Comparison of ENCODE assay signal across 17 cellular contexts in genomic region chr20:20014659-20015058, GRCh38. TPM values are rescaled to one million over a fixed set of nuclear protein-coding genes. Genes with fewer than 3 reads are reported as not detected.
A peak's percentile ranks its signal among the peaks of the same experiment; 100 is the strongest.
DNase-seq lines count a peak whose midpoint lies in the region; ATAC-seq and TF ChIP-seq lines count a peak whose summit lies in the region.
"Had no signal": no experiment of that assay in that cellular context is flagged by ENCODE, and none has a peak within 500 bp of the region (broad histone marks: within the 10 kb centered on the region; RNA-seq: fewer than 3 reads in every experiment).

No MANE protein-coding gene starts in this region.

- H3K27ac ChIP-seq in A673 (ENCODE audit: low read depth, low read length, poor library complexity, severe bottlenecking) (no peak overlapping the region), Karpas-422 (ENCODE audit: low read length) (no peak overlapping the region), brain microvascular endothelial cell (no peak overlapping the region)
- H3K27ac ChIP-seq: epithelial cell of prostate, suprapubic skin had no signal

- peaks cover 3% of the 10 kb centered on the region for H3K27me3 Mint-ChIP-seq in activated CD8-positive, alpha-beta T cell treated with anti-CD3 and anti-CD28 coated beads, Interleukin-2, amount 10 ng/mL, durations not matched to agents 7 days and 5 days (ENCODE audit: low read depth)

- H4K20me1 ChIP-seq in Karpas-422 (ENCODE audit: insufficient read depth, low read depth, low read length), result peaks cover 17% of the 10 kb centered on the region

- peaks cover 25% of the 10 kb centered on the region for H3K79me2 ChIP-seq in Karpas-422 (ENCODE audit: low read length)

- DNase-seq in SIG-M5 treated with dmso at 0.1 percent for 504 hours (lab: John Stamatoyannopoulos, UW; ENCODE audit: unreplicated experiment) (peak; percentile 32), SIG-M5 (lab: John Stamatoyannopoulos, UW) (no peak), A673 (ENCODE audit: low spot score) (peak; percentile 16), Karpas-422 (no peak), brain microvascular endothelial cell (no peak), kidney tubule cell (ENCODE audit: low spot score) (no peak)
- peak; percentile 28 for DNase-seq in activated CD8-positive, alpha-beta T cell treated with anti-CD3 and anti-CD28 coated beads, Interleukin-2, amount 10 ng/mL, durations not matched to agents 7 days and 5 days
- no peak for DNase-seq in activated CD4-positive, CD25-positive, alpha-beta regulatory T cell treated with anti-CD3 and anti-CD28 coated beads, Interleukin-2, amount 50 U/mL, for 72 hours
- DNase-seq: activated CD8-positive, alpha-beta memory T cell treated with anti-CD3 and anti-CD28 coated beads, Interleukin-2, amount 50 U/mL, for 48 hours; DMS79 treated with DMSO at 0.1 percent for 48 hours; NCI-H526 treated with DMSO at 0.1 percent for 48 hours; SHP77 had no signal

- H3K27me3 ChIP-seq in A673 (replicated peaks; ENCODE audit: insufficient read depth, low read depth, low read length, poor library complexity) (no peaks in the 10 kb centered on the region), Karpas-422 (ENCODE audit: low read length) (no peaks in the 10 kb centered on the region), brain microvascular endothelial cell (replicated peaks) (no peaks in the 10 kb centered on the region)
- H3K27me3 ChIP-seq: suprapubic skin had no signal

- in situ Hi-C loops in brain microvascular endothelial cell (cut with HindIII; ENCODE audit: low pct_ligation_motif_present, low sequenced_read_pairs), result no loop called here

- H3K9me3 Mint-ChIP-seq in activated CD8-positive, alpha-beta T cell treated with anti-CD3 and anti-CD28 coated beads, Interleukin-2, amount 10 ng/mL, durations not matched to agents 7 days and 5 days (ENCODE audit: insufficient read depth), result no peaks in the 10 kb centered on the region

- intact Hi-C loops in A673 (cut with micrococcal nuclease; ENCODE audit: unreplicated experiment), result no loop called here

- peaks cover 14% of the 10 kb centered on the region for H3K36me3 Mint-ChIP-seq in activated CD8-positive, alpha-beta T cell treated with anti-CD3 and anti-CD28 coated beads, Interleukin-2, amount 10 ng/mL, durations not matched to agents 7 days and 5 days (ENCODE audit: low read depth)

- no peak for ATAC-seq in activated CD8-positive, alpha-beta T cell treated with anti-CD3 and anti-CD28 coated beads, Interleukin-2, amount 10 ng/mL, durations not matched to agents 7 days and 5 days

- H3K4me1 Mint-ChIP-seq in activated CD8-positive, alpha-beta T cell treated with anti-CD3 and anti-CD28 coated beads, Interleukin-2, amount 10 ng/mL, durations not matched to agents 7 days and 5 days (ENCODE audit: low read depth), result peaks cover 30% of the 10 kb centered on the region

- no peak overlapping the region for H3K27ac Mint-ChIP-seq in activated CD8-positive, alpha-beta T cell treated with anti-CD3 and anti-CD28 coated beads, Interleukin-2, amount 10 ng/mL, durations not matched to agents 7 days and 5 days

- no peak overlapping the region for H3K4me2 ChIP-seq in Karpas-422 (ENCODE audit: low read depth, low read length, poor library complexity, severe bottlenecking)
- H3K4me2 ChIP-seq: smooth muscle cell had no signal

- H3K4me3 ChIP-seq in A673 (ENCODE audit: low read depth, low read length, poor library complexity, severe bottlenecking) (no peak overlapping the region), Karpas-422 (ENCODE audit: low read length) (no peak overlapping the region), brain microvascular endothelial cell (ENCODE audit: low read depth, low read length) (no peak overlapping the region)
- H3K4me3 ChIP-seq: smooth muscle cell, suprapubic skin had no signal

- peaks cover 4% of the 10 kb centered on the region for H3K4me1 ChIP-seq in A673 (ENCODE audit: insufficient read depth, low read length, poor library complexity, severe bottlenecking)
- H3K4me1 ChIP-seq in Karpas-422 (ENCODE audit: low read length), result peaks cover 23% of the 10 kb centered on the region

- H3K4me3 Mint-ChIP-seq in activated CD8-positive, alpha-beta T cell treated with anti-CD3 and anti-CD28 coated beads, Interleukin-2, amount 10 ng/mL, durations not matched to agents 7 days and 5 days, result no peak overlapping the region

- peaks cover 6% of the 10 kb centered on the region for H3K36me3 ChIP-seq in A673 (ENCODE audit: insufficient read depth, low read length, poor library complexity, severe bottlenecking)
- H3K36me3 ChIP-seq in Karpas-422 (ENCODE audit: insufficient read depth, low read length), result peaks cover 12% of the 10 kb centered on the region
- H3K36me3 ChIP-seq in brain microvascular endothelial cell (replicated peaks), result no peaks in the 10 kb centered on the region
- H3K36me3 ChIP-seq: suprapubic skin had no signal

- no peaks in the 10 kb centered on the region for H3K9me2 ChIP-seq in Karpas-422 (replicated peaks; ENCODE audit: insufficient read depth, low read length)

- BruUV-seq in A673 (replicated peaks; lab: Mats Ljungman, UMichigan), result no TSS peak

- no peak for TF ChIP-seq CTCF in A673 (conservative IDR thresholded peaks at IDR 0.05; ENCODE audit: low read depth, low read length)
- TF ChIP-seq CTCF in brain microvascular endothelial cell (IDR thresholded peaks at IDR 0.05; ENCODE audit: low read depth, low read length, missing control alignments), result no peak

- H2AFZ ChIP-seq in Karpas-422 (ENCODE audit: low read length), result peak overlapping the region; percentile 28; the same call in 1 of the 2 replicates

- H3K9me3 ChIP-seq in A673 (ENCODE audit: low read depth, low read length, poor library complexity, severe bottlenecking), result no peaks in the 10 kb centered on the region
- H3K9me3 ChIP-seq in Karpas-422 (ENCODE audit: low read length), result no peaks in the 10 kb centered on the region
- H3K9me3 ChIP-seq: suprapubic skin had no signal

- POLR2A ChIA-PET in A673 (lab: Charles Lee; ENCODE audit: low non-redundant PET), result no interaction called here
- POLR2A ChIA-PET in activated CD8-positive, alpha-beta T cell treated with anti-CD3 and anti-CD28 coated beads, Interleukin-2, amount 10 ng/mL, durations not matched to agents 7 days and 5 days (lab: Charles Lee), result no interaction called here

- CTCF ChIA-PET in A673 (lab: Charles Lee), result no interaction called here
- CTCF ChIA-PET in activated CD8-positive, alpha-beta T cell treated with anti-CD3 and anti-CD28 coated beads, Interleukin-2, amount 10 ng/mL, durations not matched to agents 7 days and 5 days (lab: Charles Lee), result interaction anchor here (0.9 to 1.8 kb wide), 2 partner anchors 10 to 579 kb away, joined by 3 to 6 read pairs; no protein-coding TSS in a partner anchor

- H3K9ac ChIP-seq in Karpas-422 (ENCODE audit: low read length), result no peak overlapping the region

RNA-seq across cellular contexts. Expression of gene NAA20, which starts 2.5 kb away (rescaled TPM):
- 78.4 and 82.6 TPM in 2 replicates for total RNA-seq in A673 (2021)
- total RNA-seq in Karpas-422 (2014; rRNA removed; shearing (Covaris generic); ENCODE audit: low replicate concordance), result 32.8 and 39.0 TPM in 2 replicates
- 10 to 100 TPM; 55.8 to 59.1 TPM for total RNA-seq in activated CD8-positive, alpha-beta T cell treated with anti-CD3 and anti-CD28 coated beads, Interleukin-2, amount 10 ng/mL, durations not matched to agents 7 days and 5 days

RNA-seq across cellular contexts. Expression of gene CRNKL1, which starts 37.6 kb away (rescaled TPM):
- total RNA-seq in A673 (2021), result 25.1 and 26.8 TPM in 2 replicates
- total RNA-seq in Karpas-422 (2014; rRNA removed; shearing (Covaris generic); ENCODE audit: low replicate concordance), result 17.6 and 18.4 TPM in 2 replicates
- 10 to 100 TPM; 17.4 to 20.8 TPM for total RNA-seq in activated CD8-positive, alpha-beta T cell treated with anti-CD3 and anti-CD28 coated beads, Interleukin-2, amount 10 ng/mL, durations not matched to agents 7 days and 5 days

RNA-seq across cellular contexts. Expression of gene CFAP61, which starts 37.7 kb away (rescaled TPM):
- not detected in 2 replicates for total RNA-seq in A673 (2021)
- 0.19 TPM in 1 of 2 replicates, not detected in the other for total RNA-seq in Karpas-422 (2014; rRNA removed; shearing (Covaris generic); ENCODE audit: low replicate concordance)
- not detected for total RNA-seq in activated CD8-positive, alpha-beta T cell treated with anti-CD3 and anti-CD28 coated beads, Interleukin-2, amount 10 ng/mL, durations not matched to agents 7 days and 5 days
- total RNA-seq: mononuclear cell, omental fat pad, smooth muscle cell had no signal

Comparison
In these comparisons a context has a peak if more than half of its experiments do, and no peak if none do; other contexts are left out.
1. DNase-seq: peak in SIG-M5 treated with dmso at 0.1 percent for 504 hours (single experiment), A673 (single experiment) and activated CD8-positive, alpha-beta T cell treated with anti-CD3 and anti-CD28 coated beads, Interleukin-2, amount 10 ng/mL, durations not matched to agents 7 days and 5 days (single experiment); none in SIG-M5 (single experiment), Karpas-422 (single experiment), brain microvascular endothelial cell (single experiment), activated CD4-positive, CD25-positive, alpha-beta regulatory T cell treated with anti-CD3 and anti-CD28 coated beads, Interleukin-2, amount 50 U/mL, for 72 hours (single experiment) and kidney tubule cell (single experiment).